In genomic region chr17:19317359-19318095, GRCh38 we compare ENCODE assay signal across 7 cellular contexts. TPM values are rescaled to one million over a fixed set of nuclear protein-coding genes. Genes with fewer than 3 reads are reported as not detected.
DNase-seq lines count a peak whose midpoint lies in the region; ATAC-seq, FAIRE-seq and TF ChIP-seq lines count a peak whose summit lies in the region.

No MANE protein-coding gene starts in this region.

- H3K4me3 ChIP-seq in endothelial cell of umbilical vein (replicated peaks in 1 of 3; ENCODE audit: insufficient read depth in 1 of 3, low read depth in 1 of 3, low read length in 3 of 3) = no peak overlapping the region
- H3K4me3 ChIP-seq in mesenchymal stem cell (ENCODE audit: insufficient read depth in 1 of 2, low read depth in 1 of 2, low read length in 2 of 2) = peak overlapping the region in 1 of 2 experiments; percentile 8
- H3K4me3 ChIP-seq in vagina = no peak overlapping the region

- H3K4ac ChIP-seq in mesenchymal stem cell (ENCODE audit: low read depth in 1 of 2, low read length in 2 of 2) = no peak overlapping the region

- H3K27me3 ChIP-seq in endothelial cell of umbilical vein (ENCODE audit: control insufficient read depth in 2 of 2, insufficient read depth in 2 of 2, low read length in 2 of 2) (no peaks in the 10 kb centered on the region), mesenchymal stem cell (ENCODE audit: control insufficient read depth in 1 of 2, insufficient read depth in 1 of 2, low read length in 2 of 2) (no peaks in the 10 kb centered on the region), vagina (no peaks in the 10 kb centered on the region)

- H2BK5ac ChIP-seq in mesenchymal stem cell (ENCODE audit: low read depth, low read length, poor library complexity, severe bottlenecking) = peak overlapping the region; percentile 58

- H3K9ac ChIP-seq in endothelial cell of umbilical vein (replicated peaks; ENCODE audit: extremely low read depth, insufficient read depth, low read length) = no peak overlapping the region
- H3K9ac ChIP-seq in mesenchymal stem cell (ENCODE audit: low read length) = no peak overlapping the region

- intact Hi-C loops in endothelial cell of umbilical vein (cut with micrococcal nuclease) = no loop called here
- intact Hi-C loops in vagina (cut with DNase I) = no loop called here

- H4K91ac ChIP-seq in mesenchymal stem cell (ENCODE audit: low read length) = no peak overlapping the region

- CTCF ChIA-PET in endothelial cell of umbilical vein (lab: Charles Lee) = interaction anchor here (0.6 to 2.8 kb wide), 6 partner anchors 10 to 45 kb away, joined by 3 to 13 read pairs (median 3); partner anchors contain the start of gene B9D1

- no peaks in the 10 kb centered on the region for H4K20me1 ChIP-seq in endothelial cell of umbilical vein (replicated peaks; ENCODE audit: control insufficient read depth, extremely low read depth, insufficient read depth, low read length)

- peak overlapping the region in 1 of 2 experiments; percentile 16 for H2BK12ac ChIP-seq in mesenchymal stem cell (ENCODE audit: low read length in 2 of 2)

- H2AK5ac ChIP-seq in mesenchymal stem cell (ENCODE audit: low read length, severe bottlenecking) = peak overlapping the region; percentile 68

- POLR2A ChIA-PET in endothelial cell of umbilical vein (lab: Charles Lee) = no interaction called here

- ATAC-seq in stimulated activated naive CD8-positive, alpha-beta T cell treated with anti-CD3 and anti-CD28 coated beads, Interleukin-15, Interleukin-2, amounts not matched to agents 100 U/mL and 50 U/mL, for 24 hours = no peak

- H3K23ac ChIP-seq in mesenchymal stem cell (ENCODE audit: low read length in 2 of 2) = peak overlapping the region in 1 of 2 experiments; percentile 36

- H3K27me3 Mint-ChIP-seq in immature natural killer cell (ENCODE audit: low read depth in 3 of 3) = peaks cover 0 to 10% (median 6%) of the 10 kb centered on the region in 3 donors

- TF ChIP-seq POLR2A in endothelial cell of umbilical vein (IDR thresholded peaks at IDR 0.05; ENCODE audit: low read depth, low read length) = no peak
- no peak for TF ChIP-seq POLR2A in vagina (IDR thresholded peaks at IDR 0.05)

- no peaks in the 10 kb centered on the region for H3K79me2 ChIP-seq in endothelial cell of umbilical vein (ENCODE audit: control insufficient read depth, insufficient read depth, low read length)

- H3K4me2 ChIP-seq in endothelial cell of umbilical vein (ENCODE audit: insufficient read depth, low read length) (no peak overlapping the region), mesenchymal stem cell (ENCODE audit: low read length, poor library complexity, severe bottlenecking) (peak overlapping the region; percentile 67)

- H3K14ac ChIP-seq in mesenchymal stem cell (ENCODE audit: low read length in 2 of 2) = no peak overlapping the region

- peak; percentile 88 for FAIRE-seq in endothelial cell of umbilical vein (lab: Jason Lieb, UNC)

- H2BK120ac ChIP-seq in mesenchymal stem cell (ENCODE audit: low read depth, low read length) = no peak overlapping the region

- H3K9me3 Mint-ChIP-seq in immature natural killer cell = no peaks in the 10 kb centered on the region

- H3K18ac ChIP-seq in mesenchymal stem cell (ENCODE audit: low read depth in 1 of 2, low read length in 2 of 2) = no peak overlapping the region

- H3K4me1 ChIP-seq in endothelial cell of umbilical vein (ENCODE audit: control insufficient read depth, extremely low read depth, insufficient read depth, low read length) (peaks cover 17% of the 10 kb centered on the region), mesenchymal stem cell (ENCODE audit: control insufficient read depth, insufficient read depth, low read depth, low read length) (peaks cover 30% of the 10 kb centered on the region), vagina (peaks cover 39% of the 10 kb centered on the region)

- peaks cover 28% of the 10 kb centered on the region for H3K79me1 ChIP-seq in mesenchymal stem cell (replicated peaks; ENCODE audit: low read length, poor library complexity, severe bottlenecking)

- dilution Hi-C loops in endothelial cell of umbilical vein (cut with MboI; ENCODE audit: extremely low pct_ligation_motif_present, low sequenced_read_pairs) = no loop called here

- 63% methylated on average over 19 of the region's 19 CpGs for WGBS in mesenchymal stem cell

- H3K36me3 Mint-ChIP-seq in immature natural killer cell = peaks cover 0 to 3% (median 0%) of the 10 kb centered on the region in 3 donors

- H3K27ac ChIP-seq in endothelial cell of umbilical vein (ENCODE audit: insufficient read depth, low read depth, low read length) = peak overlapping the region; percentile 58
- peak overlapping the region; percentile 94 for H3K27ac ChIP-seq in mesenchymal stem cell (ENCODE audit: low read length, poor library complexity, severe bottlenecking)
- peak overlapping the region; percentile 8 for H3K27ac ChIP-seq in vagina

- DNase-seq in GM20000 (ENCODE audit: low spot score) (peak; percentile 74), NCI-H524 treated with DMSO at 0.1 percent for 48 hours (lab: John Stamatoyannopoulos, UW) (peak; percentile 61), endothelial cell of umbilical vein (ENCODE audit: low read depth, low spot score) (peak; percentile 91), mesenchymal stem cell (peak; percentile 75), vagina (ENCODE audit: extremely low spot score in 2 of 2) (no peak), immature natural killer cell (no peak)
- no peak for DNase-seq in stimulated activated naive CD8-positive, alpha-beta T cell treated with anti-CD3 and anti-CD28 coated beads, Interleukin-15, Interleukin-2, amounts not matched to agents 100 U/mL and 50 U/mL, for 24 hours

- H2AFZ ChIP-seq in endothelial cell of umbilical vein (ENCODE audit: low read depth, low read length) (no peak overlapping the region), mesenchymal stem cell (ENCODE audit: low read depth, low read length) (no peak overlapping the region)

- H3K4me3 Mint-ChIP-seq in immature natural killer cell = no peak overlapping the region

- no peak overlapping the region for H3K27ac Mint-ChIP-seq in immature natural killer cell

- peak overlapping the region; percentile 31 for H2BK15ac ChIP-seq in mesenchymal stem cell (ENCODE audit: low read depth, poor library complexity, severe bottlenecking)

- H3K36me3 ChIP-seq in endothelial cell of umbilical vein (ENCODE audit: control insufficient read depth in 2 of 2, extremely low read depth in 1 of 2, insufficient read depth in 2 of 2, low read length in 2 of 2) = peaks cover 7 to 15% of the 10 kb centered on the region in 2 experiments
- peaks cover 52 to 75% of the 10 kb centered on the region in 2 experiments for H3K36me3 ChIP-seq in mesenchymal stem cell (ENCODE audit: control insufficient read depth in 1 of 2, insufficient read depth in 2 of 2, low read depth in 1 of 2, low read length in 2 of 2)
- peaks cover 0 to 19% of the 10 kb centered on the region in 2 donors for H3K36me3 ChIP-seq in vagina

- H4K8ac ChIP-seq in mesenchymal stem cell (ENCODE audit: low read length) = no peak overlapping the region

- BruUV-seq in endothelial cell of umbilical vein (replicated peaks; lab: Mats Ljungman, UMichigan) = no TSS peak

- no peaks in the 10 kb centered on the region for H3K4me1 Mint-ChIP-seq in immature natural killer cell

- no peaks in the 10 kb centered on the region for H3K9me1 ChIP-seq in endothelial cell of umbilical vein (replicated peaks; ENCODE audit: control insufficient read depth, extremely low read depth, insufficient read depth, low read length)

- TF ChIP-seq CTCF in GM20000 (IDR thresholded peaks at IDR 0.05; ENCODE audit: extremely low read depth, missing control alignments) (peak; percentile 36), endothelial cell of umbilical vein (IDR thresholded peaks at IDR 0.05; ENCODE audit: extremely low read depth in 1 of 2, insufficient read depth in 1 of 2, low read depth in 1 of 2, low read length in 2 of 2) (peak; percentile 9 to 33), vagina (IDR thresholded peaks at IDR 0.05) (no peak)

- H3K9me3 ChIP-seq in endothelial cell of umbilical vein (replicated peaks; ENCODE audit: control insufficient read depth, insufficient read depth, low read length) = no peaks in the 10 kb centered on the region
- no peaks in the 10 kb centered on the region for H3K9me3 ChIP-seq in mesenchymal stem cell (ENCODE audit: control insufficient read depth, low read length)
- H3K9me3 ChIP-seq in vagina = no peaks in the 10 kb centered on the region

TF ChIP-seq in endothelial cell of umbilical vein, 7 proteins besides CTCF, POLR2A, EP300 and RAD21:
- TF ChIP-seq MYC (IDR thresholded peaks at IDR 0.05; ENCODE audit: low read depth, low read length) (no peak), POLR2AphosphoS5 (IDR thresholded peaks at IDR 0.05; ENCODE audit: insufficient read depth, low read depth, low read length) (peak; percentile 43), GATA2 (IDR thresholded peaks at IDR 0.05; ENCODE audit: insufficient read depth, insufficient read length, low read depth, low read length) (no peak), JUN (IDR thresholded peaks at IDR 0.05; ENCODE audit: borderline replicate concordance, insufficient read depth, insufficient read length, low read depth) (no peak), MAX (IDR thresholded peaks at IDR 0.05; ENCODE audit: insufficient read depth, insufficient read length) (no peak)
TF ChIP-seq in endothelial cell of umbilical vein: peak in this region for 1.

RNA-seq across cellular contexts. Expression of gene B9D1, which starts 45.0 kb away (rescaled TPM):
- 17.9 and 20.5 TPM in 2 replicates for total RNA-seq in endothelial cell of umbilical vein
- polyA plus RNA-seq in endothelial cell of umbilical vein = 55.8 and 66.0 TPM in 2 replicates
- polyA plus RNA-seq in endothelial cell of umbilical vein (2011; cell fraction: cytosol; rRNA removed) = 61.3 TPM in 2 replicates
- polyA plus RNA-seq in endothelial cell of umbilical vein (2011; cell fraction: nucleus; rRNA removed) = 32.8 and 53.9 TPM in 2 replicates
- 21.0 and 27.2 TPM in 2 replicates for polyA plus RNA-seq in endothelial cell of umbilical vein (2012)
- 40.3 and 46.5 TPM in 2 replicates for polyA minus RNA-seq in endothelial cell of umbilical vein
- polyA minus RNA-seq in endothelial cell of umbilical vein (2011; cell fraction: cytosol; rRNA and poly(A)+ RNA removed) = 20.5 TPM
- 13.0 and 17.7 TPM in 2 replicates for polyA minus RNA-seq in endothelial cell of umbilical vein (2011; cell fraction: nucleus; rRNA and poly(A)+ RNA removed)
- 30.2 TPM for polyA plus RNA-seq in mesenchymal stem cell (2013, experiment 1 of 2)
- 30.8 TPM for polyA plus RNA-seq in mesenchymal stem cell (2013, experiment 2 of 2)
- 50.6 TPM for total RNA-seq in vagina
- 1 to 10 TPM; 2.5 to 4.4 (median 2.5) TPM for polyA plus RNA-seq in immature natural killer cell

Comparison
In these comparisons a context has a peak if more than half of its experiments do, and no peak if none do; other contexts are left out.
1. DNase-seq: peak in GM20000 (single experiment), NCI-H524 treated with DMSO at 0.1 percent for 48 hours (single experiment), endothelial cell of umbilical vein (single experiment) and mesenchymal stem cell (single experiment); none in vagina (0 of 2), stimulated activated naive CD8-positive, alpha-beta T cell treated with anti-CD3 and anti-CD28 coated beads, Interleukin-15, Interleukin-2, amounts not matched to agents 100 U/mL and 50 U/mL, for 24 hours (single experiment) and immature natural killer cell (0 of 3).
2. CTCF ChIP-seq: peak in GM20000 (single experiment) and endothelial cell of umbilical vein (2 of 2); none in vagina (0 of 3).
3. H3K27ac ChIP-seq: peak in every context shown above with its lines; median percentile 94 in mesenchymal stem cell; 58 in endothelial cell of umbilical vein; 8 in vagina.